In the genomic region with DNA sequence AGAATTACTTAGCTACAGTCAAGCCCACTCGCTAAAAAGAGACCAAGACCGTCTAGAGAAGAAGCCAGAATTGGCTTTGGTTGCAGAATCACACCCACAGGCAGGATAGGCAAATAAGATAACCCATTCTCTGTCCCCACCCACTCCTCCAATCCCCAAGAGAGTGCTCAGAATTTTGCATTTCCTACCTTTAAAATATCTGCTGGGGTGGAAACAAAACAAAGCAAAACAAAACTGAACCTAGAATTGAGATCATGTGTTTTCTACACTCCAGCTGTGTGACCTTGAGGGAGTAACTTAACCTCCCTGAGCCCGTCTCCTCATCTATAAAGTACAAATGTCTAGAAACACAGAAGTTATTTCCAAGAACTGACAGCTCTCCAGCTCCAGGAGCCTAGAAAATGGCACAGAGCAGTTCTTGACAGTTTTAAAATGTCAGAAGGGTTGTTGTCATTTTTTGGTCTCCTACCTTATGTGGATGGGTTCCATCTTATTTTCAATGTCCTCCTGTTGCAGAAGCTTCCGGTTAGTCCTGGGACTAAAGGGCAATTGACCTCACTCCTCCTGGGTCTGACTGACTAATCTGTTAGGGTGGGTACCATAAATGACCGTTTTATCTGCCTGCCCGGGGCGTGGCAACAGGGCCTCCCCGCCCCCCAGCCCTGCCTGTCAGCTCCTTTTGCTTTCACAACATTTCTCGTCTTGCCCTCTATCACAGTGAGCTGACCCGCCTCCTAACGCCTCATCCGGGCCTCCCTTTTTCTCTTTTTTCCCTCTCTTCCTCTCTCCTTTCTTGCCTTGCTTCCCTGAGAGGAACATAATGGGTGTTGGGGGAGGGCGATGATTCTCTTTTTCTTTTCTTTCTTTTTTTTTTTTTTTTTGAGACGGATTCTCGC, we compare ENCODE assay signal across 8 cellular contexts.
DNase-seq lines count a peak whose midpoint lies in the region; ATAC-seq lines count a peak whose summit lies in the region.

No MANE protein-coding gene starts in this region.

- peak overlapping the region; percentile 1; the same call in 1 of the 2 replicates for H3K4me2 ChIP-seq in BLaER1

- H3K4me3 ChIP-seq in BLaER1, result no peak overlapping the region

- H3K9ac ChIP-seq in BLaER1, result no peak overlapping the region

- H4K20me1 ChIP-seq in BLaER1, result no peaks in the 10 kb centered on the region

- H3K9me3 ChIP-seq in BLaER1, result no peaks in the 10 kb centered on the region

- no peak overlapping the region for H3K27ac ChIP-seq in BLaER1

- ATAC-seq in GM19043 (IDR thresholded peaks at IDR 0.05; ENCODE audit: low read depth, unreplicated experiment), result peak; percentile 74
- peak; percentile 90 for ATAC-seq in HG03066 (IDR thresholded peaks at IDR 0.05; ENCODE audit: low read depth, unreplicated experiment)

- H3K4me1 ChIP-seq in BLaER1, result peaks cover 5% of the 10 kb centered on the region; the same call in 1 of the 2 replicates

- DNase-seq in SW480 (ENCODE audit: low spot score), result peak; percentile 75
- DNase-seq in kidney tubule cell (ENCODE audit: low spot score), result peak; percentile 90
- no peak for DNase-seq in stimulated activated naive CD4-positive, alpha-beta T cell (lab: John Stamatoyannopoulos, UW)
- DNase-seq in NCI-H1694 (lab: John Stamatoyannopoulos, UW), result no peak
- no peak for DNase-seq in NCI-H2029 (lab: John Stamatoyannopoulos, UW)

- no peaks in the 10 kb centered on the region for H3K36me3 ChIP-seq in BLaER1

- H3K27me3 ChIP-seq in BLaER1, result no peaks in the 10 kb centered on the region

Comparison
In these comparisons a context has a peak if more than half of its experiments do, and no peak if none do; other contexts are left out.
1. DNase-seq: peak in SW480 (single experiment) and kidney tubule cell (single experiment); none in stimulated activated naive CD4-positive, alpha-beta T cell (0 of 6), NCI-H1694 (single experiment) and NCI-H2029 (single experiment).